ENCODE assay signal across 8 cellular contexts in genomic region chr18:32771169-32771751, GRCh38. TPM values are rescaled to one million over a fixed set of nuclear protein-coding genes. Genes with fewer than 3 reads are reported as not detected.
DNase-seq lines count a peak whose midpoint lies in the region; ATAC-seq and TF ChIP-seq lines count a peak whose summit lies in the region.

No MANE protein-coding gene starts in this region.

- H3K4me1 Mint-ChIP-seq in central memory CD8-positive, alpha-beta T cell: peaks cover 6% of the 10 kb centered on the region

- H3K4me3 ChIP-seq in muscle layer of duodenum (ENCODE audit: low read depth in 1 of 2, low read length in 2 of 2): peak overlapping the region; percentile 55 to 73
- H3K4me3 ChIP-seq in BE2C (ENCODE audit: low read depth, low read length): no peak overlapping the region

- H3K27ac Mint-ChIP-seq in central memory CD8-positive, alpha-beta T cell (ENCODE audit: low read depth): no peak overlapping the region

- peaks cover 66% of the 10 kb centered on the region for H3K27me3 Mint-ChIP-seq in central memory CD8-positive, alpha-beta T cell

- DNase-seq in COLO668 (lab: John Stamatoyannopoulos, UW; ENCODE audit: unreplicated experiment): peak; percentile 70
- DNase-seq in NCI-H1092 (lab: John Stamatoyannopoulos, UW): peak; percentile 38
- no peak for DNase-seq in central memory CD8-positive, alpha-beta T cell (ENCODE audit: low spot score in 2 of 2)
- no peak for DNase-seq in NK-92 treated with Interleukin-12 subunit alpha and Interleukin-12 subunit beta, amount 100 ng/mL, for 24 hours (lab: John Stamatoyannopoulos, UW)
- no peak for DNase-seq in BE2C

- no peaks in the 10 kb centered on the region for H3K36me3 Mint-ChIP-seq in central memory CD8-positive, alpha-beta T cell (ENCODE audit: insufficient read depth)

- peaks cover 24% of the 10 kb centered on the region for H3K27me3 ChIP-seq in muscle layer of duodenum (ENCODE audit: low read depth, low read length)
- H3K27me3 ChIP-seq in BE2C: peaks cover 20% of the 10 kb centered on the region

- no peak overlapping the region for H3K27ac ChIP-seq in muscle layer of duodenum (ENCODE audit: low read length)

- no peak for TF ChIP-seq CTCF in BE2C (IDR thresholded peaks at IDR 0.05; ENCODE audit: low read depth, low read length)

- no peak for ATAC-seq in central memory CD8-positive, alpha-beta T cell (replicated peaks; ENCODE audit: extremely low read depth, poor library complexity, severe bottlenecking)
- ATAC-seq in HG02870 (IDR thresholded peaks at IDR 0.05; ENCODE audit: unreplicated experiment) (no peak), GM18909 (IDR thresholded peaks at IDR 0.05; ENCODE audit: poor library complexity, unreplicated experiment) (no peak)

- peak overlapping the region; percentile 60 for H3K4me3 Mint-ChIP-seq in central memory CD8-positive, alpha-beta T cell

- no peaks in the 10 kb centered on the region for H3K9me3 Mint-ChIP-seq in central memory CD8-positive, alpha-beta T cell

- H3K36me3 ChIP-seq in muscle layer of duodenum (ENCODE audit: control insufficient read depth in 1 of 2, insufficient read depth in 2 of 2, low read length in 2 of 2) (no peaks in the 10 kb centered on the region), BE2C (no peaks in the 10 kb centered on the region)

- H3K9me3 ChIP-seq in muscle layer of duodenum (ENCODE audit: control insufficient read depth in 1 of 2, low read length in 2 of 2) (no peaks in the 10 kb centered on the region), BE2C (no peaks in the 10 kb centered on the region)

- H3K4me1 ChIP-seq in muscle layer of duodenum (ENCODE audit: control insufficient read depth in 1 of 2, insufficient read depth in 2 of 2, low read length in 2 of 2): peaks cover 0 to 25% of the 10 kb centered on the region in 2 donors
- no peaks in the 10 kb centered on the region for H3K4me1 ChIP-seq in BE2C

RNA-seq across cellular contexts. Expression of gene KLHL14, which starts 1.6 kb away (rescaled TPM):
- not detected for polyA plus RNA-seq in BE2C (2012; ENCODE audit: insufficient read depth, insufficient read length, low read depth)

Comparison
In these comparisons a context has a peak if more than half of its experiments do, and no peak if none do; other contexts are left out.
1. DNase-seq: peak in COLO668 (single experiment) and NCI-H1092 (single experiment); none in central memory CD8-positive, alpha-beta T cell (0 of 2), NK-92 treated with Interleukin-12 subunit alpha and Interleukin-12 subunit beta, amount 100 ng/mL, for 24 hours (single experiment) and BE2C (single experiment).